In genomic region chr10:624605-625334, GRCh38 we compare ENCODE assay signal across 8 cellular contexts.
DNase-seq lines count a peak whose midpoint lies in the region; ATAC-seq and TF ChIP-seq lines count a peak whose summit lies in the region.

No MANE protein-coding gene starts in this region.

- no peak overlapping the region for H3K4me3 ChIP-seq in right lobe of liver

- WGBS in right lobe of liver (ENCODE audit: insufficient coverage, low coverage, low lambda C conversion rate, missing lambda C conversion rate), result 56% methylated on average over 13 of the region's 35 CpGs

- no peaks in the 10 kb centered on the region for H3K4me1 ChIP-seq in right lobe of liver

- H3K27ac ChIP-seq in right lobe of liver, result peak overlapping the region; percentile 49 to 76 (median 56)
- peak overlapping the region; percentile 99 for H3K27ac ChIP-seq in temporal lobe (ENCODE audit: low read depth, low read length)

- no peaks in the 10 kb centered on the region for H3K36me3 ChIP-seq in right lobe of liver

- DNase-seq in CD1c-positive myeloid dendritic cell (ENCODE audit: extremely low spot score) (peak; percentile 30), NCI-H2227 (lab: John Stamatoyannopoulos, UW; ENCODE audit: unreplicated experiment) (peak; percentile 65), dermis microvascular lymphatic vessel endothelial cell (ENCODE audit: low read depth in 2 of 2) (peak; percentile 78 to 85), right lobe of liver (peak in 2 of 3 donors; percentile 64 to 68), germinal center (ENCODE audit: low spot score) (no peak), NOMO-1 (lab: John Stamatoyannopoulos, UW; ENCODE audit: unreplicated experiment in 2 of 2) (no peak)
- no peak for DNase-seq in activated CD4-positive, alpha-beta T cell treated with anti-CD3 and anti-CD28 coated beads for 48 hours

- H3K27me3 ChIP-seq in right lobe of liver, result no peaks in the 10 kb centered on the region

- peak; percentile 61 to 75 (median 70) for ATAC-seq in right lobe of liver

- TF ChIP-seq CTCF in right lobe of liver (IDR thresholded peaks at IDR 0.05), result no peak

- no peaks in the 10 kb centered on the region for H3K9me3 ChIP-seq in right lobe of liver

- no peak for TF ChIP-seq POLR2A in right lobe of liver (IDR thresholded peaks at IDR 0.05)

- intact Hi-C loops in right lobe of liver (cut with DNase I), result no loop called here

Comparison
In these comparisons a context has a peak if more than half of its experiments do, and no peak if none do; other contexts are left out.
1. DNase-seq: peak in CD1c-positive myeloid dendritic cell (single experiment), NCI-H2227 (single experiment), dermis microvascular lymphatic vessel endothelial cell (2 of 2) and right lobe of liver (2 of 3); none in activated CD4-positive, alpha-beta T cell treated with anti-CD3 and anti-CD28 coated beads for 48 hours (single experiment), germinal center (single experiment) and NOMO-1 (0 of 2).